In genomic region chr2:224063308-224063648, GRCh38 we compare ENCODE assay signal across 23 cellular contexts. TPM values are rescaled to one million over a fixed set of nuclear protein-coding genes. Genes with fewer than 3 reads are reported as not detected.
A peak's percentile ranks its signal among the peaks of the same experiment; 100 is the strongest.
DNase-seq lines count a peak whose midpoint lies in the region; ATAC-seq lines count a peak whose summit lies in the region.
"Had no signal": no experiment of that assay in that cellular context is flagged by ENCODE, and none has a peak within 500 bp of the region (broad histone marks: within the 10 kb centered on the region; RNA-seq: fewer than 3 reads in every experiment).

No MANE protein-coding gene starts in this region.

- DNase-seq in HK-2 (ENCODE audit: unreplicated experiment) (no peak), nucleus accumbens (lab: John Stamatoyannopoulos, UW) (no peak), H4 (ENCODE audit: low spot score) (no peak)
- DNase-seq: activated CD4-positive, alpha-beta T cell treated with anti-CD3 and anti-CD28 coated beads, Interleukin-2, amount 50 U/mL, for 48 hours; activated CD8-positive, alpha-beta memory T cell treated with anti-CD3 and anti-CD28 coated beads, Interleukin-2, amount 50 U/mL, for 4 hours; activated naive CD4-positive, alpha-beta T cell treated with anti-CD3 and anti-CD28 coated beads, Interleukin-2, amount 50 U/mL, for 16 hours; amygdala; CD4-positive, alpha-beta memory T cell; effector memory CD4-positive, alpha-beta T cell; foreskin keratinocyte; MG63; naive B cell; NCI-H1436 treated with DMSO at 0.1 percent for 48 hours; NCI-H510A; SHP77 treated with DMSO at 0.1 percent for 48 hours; stimulated activated CD4-positive, alpha-beta T cell treated with anti-CD3 and anti-CD28 coated beads, Interleukin-2, amount 100 ng/mL, for 24 hours; upper lobe of right lung had no signal

- ATAC-seq in GM18867 (IDR thresholded peaks at IDR 0.05; ENCODE audit: unreplicated experiment) (peak; percentile 55), GM21619 (IDR thresholded peaks at IDR 0.05; ENCODE audit: unreplicated experiment) (peak; percentile 43), HG03097 (IDR thresholded peaks at IDR 0.05; ENCODE audit: low FRiP score, unreplicated experiment) (peak; percentile 27), HG03521 (IDR thresholded peaks at IDR 0.05; ENCODE audit: unreplicated experiment) (peak; percentile 36), GM21737 (IDR thresholded peaks at IDR 0.05; ENCODE audit: unreplicated experiment) (no peak)
- ATAC-seq: foreskin keratinocyte, Panc1, upper lobe of right lung had no signal

RNA-seq across cellular contexts. Expression of gene SERPINE2, which starts 24.2 kb away (rescaled TPM):
- 35.4 and 40.1 TPM in 2 replicates for total RNA-seq in H4 (2014; rRNA removed; shearing (Covaris generic))
